In genomic region chr6:3405679-3406078, GRCh38 we compare ENCODE assay signal across 14 cellular contexts. TPM values are rescaled to one million over a fixed set of nuclear protein-coding genes. Genes with fewer than 3 reads are reported as not detected.
DNase-seq lines count a peak whose midpoint lies in the region; ATAC-seq and TF ChIP-seq lines count a peak whose summit lies in the region.
"Had no signal": no experiment of that assay in that cellular context is flagged by ENCODE, and none has a peak within 500 bp of the region (broad histone marks: within the 10 kb centered on the region; RNA-seq: fewer than 3 reads in every experiment).

No MANE protein-coding gene starts in this region.

- H3K4me3 ChIP-seq in fibroblast of mammary gland (ENCODE audit: control insufficient read depth, low read depth, low read length) = no peak overlapping the region

- DNase-seq in AG08396 (ENCODE audit: low spot score) = peak; percentile 37
- peak; percentile 88 for DNase-seq in fibroblast of mammary gland (ENCODE audit: low read depth)
- DNase-seq in omental fat pad (ENCODE audit: low spot score) = no peak
- no peak for DNase-seq in hepatic stellate cell (ENCODE audit: low spot score)
- no peak for DNase-seq in NCI-H1694 (lab: John Stamatoyannopoulos, UW)
- DNase-seq: activated CD8-positive, alpha-beta memory T cell treated with anti-CD3 and anti-CD28 coated beads, Interleukin-2, amount 50 U/mL, for 4 hours; activated naive CD8-positive, alpha-beta T cell treated with anti-CD3 and anti-CD28 coated beads, Interleukin-2, amount 50 U/mL, for 24 hours; NCI-H1105; NCI-H69; SHP77 treated with DMSO at 0.1 percent for 48 hours; stimulated activated CD4-positive, alpha-beta T cell treated with anti-CD3 and anti-CD28 coated beads, Interleukin-12 subunit alpha, Interleukin-12 subunit beta, amount 100 ng/mL, for 4 hours had no signal

- ATAC-seq in omental fat pad (ENCODE audit: low FRiP score) (peak; percentile 74), GM21737 (IDR thresholded peaks at IDR 0.05; ENCODE audit: unreplicated experiment) (no peak), GM21447 (IDR thresholded peaks at IDR 0.05; ENCODE audit: unreplicated experiment) (no peak)
- ATAC-seq: activated naive CD8-positive, alpha-beta T cell treated with anti-CD3 and anti-CD28 coated beads, Interleukin-2, amount 50 U/mL, for 24 hours had no signal

- peak overlapping the region; percentile 98 for H3K27ac ChIP-seq in VCaP

- TF ChIP-seq CTCF in VCaP (conservative IDR thresholded peaks at IDR 0.05) = no peak
- no peak for TF ChIP-seq CTCF in fibroblast of mammary gland (conservative IDR thresholded peaks at IDR 0.05; ENCODE audit: control insufficient read depth, insufficient read depth, low read depth, low read length)
- TF ChIP-seq CTCF in omental fat pad (IDR thresholded peaks at IDR 0.05) = no peak

RNA-seq across cellular contexts. Expression of gene SLC22A23, which starts 51.2 kb away (rescaled TPM):
- total RNA-seq in omental fat pad = 10 to 100 TPM in 3 of 4 donors, 1 to 10 TPM in 1; 8.3 to 22.5 (median 12.8) TPM

Comparison
In these comparisons a context has a peak if more than half of its experiments do, and no peak if none do; other contexts are left out.
1. DNase-seq: peak in AG08396 (single experiment) and fibroblast of mammary gland (single experiment); none in omental fat pad (single experiment), hepatic stellate cell (single experiment) and NCI-H1694 (single experiment).